10 cellular contexts compared by ENCODE assay signal in genomic region chr4:118398226-118399090, GRCh38. TPM values are rescaled to one million over a fixed set of nuclear protein-coding genes. Genes with fewer than 3 reads are reported as not detected.
A peak's percentile ranks its signal among the peaks of the same experiment; 100 is the strongest.
DNase-seq lines count a peak whose midpoint lies in the region; ATAC-seq and TF ChIP-seq lines count a peak whose summit lies in the region.
"Had no signal": no experiment of that assay in that cellular context is flagged by ENCODE, and none has a peak within 500 bp of the region (broad histone marks: within the 10 kb centered on the region; RNA-seq: fewer than 3 reads in every experiment).

No MANE protein-coding gene starts in this region.

- H3K4me1 ChIP-seq in foreskin keratinocyte (peaks cover 35% of the 10 kb centered on the region), spleen (no peaks in the 10 kb centered on the region)
- H3K4me1 ChIP-seq in CD8-positive, alpha-beta memory T cell (ENCODE audit: insufficient read depth, low read length) = no peaks in the 10 kb centered on the region

- H3K36me3 ChIP-seq in CD8-positive, alpha-beta memory T cell (ENCODE audit: insufficient read depth, low read length) = no peaks in the 10 kb centered on the region
- H3K36me3 ChIP-seq in spleen = no peaks in the 10 kb centered on the region
- H3K36me3 ChIP-seq: thoracic aorta had no signal

- no peak overlapping the region for H3K27ac Mint-ChIP-seq in CD8-positive, alpha-beta memory T cell
- H3K27ac Mint-ChIP-seq: activated naive CD8-positive, alpha-beta T cell treated with anti-CD3 and anti-CD28 coated beads, Interleukin-2, amount 10 ng/mL, durations not matched to agents 7 days and 5 days had no signal

- no peaks in the 10 kb centered on the region for H3K36me3 Mint-ChIP-seq in CD8-positive, alpha-beta memory T cell
- H3K36me3 Mint-ChIP-seq: activated naive CD8-positive, alpha-beta T cell treated with anti-CD3 and anti-CD28 coated beads, Interleukin-2, amount 10 ng/mL, durations not matched to agents 7 days and 5 days had no signal

- H3K4me3 ChIP-seq in CD8-positive, alpha-beta memory T cell (ENCODE audit: low read length) = no peak overlapping the region
- H3K4me3 ChIP-seq in spleen = no peak overlapping the region
- H3K4me3 ChIP-seq: thoracic aorta had no signal

- CTCF ChIA-PET in CD8-positive, alpha-beta memory T cell (lab: Charles Lee) = no interaction called here

- intact Hi-C loops in spleen (cut with DNase I; ENCODE audit: low total_unique reads) = no loop called here

- WGBS in spleen, 5 donors = 49 to 58% (median 55%) methylated on average over 5 of the region's 5 CpGs

- TF ChIP-seq CTCF in foreskin keratinocyte (conservative IDR thresholded peaks at IDR 0.05) (no peak), spleen (IDR thresholded peaks at IDR 0.05 in 8 of 11, conservative IDR thresholded peaks at IDR 0.05 in 3 of 11) (no peak)

- peak overlapping the region; percentile 42 for H3K27ac ChIP-seq in foreskin keratinocyte
- no peak overlapping the region for H3K27ac ChIP-seq in CD8-positive, alpha-beta memory T cell (ENCODE audit: low read depth, low read length)
- no peak overlapping the region for H3K27ac ChIP-seq in spleen
- H3K27ac ChIP-seq: thoracic aorta had no signal

- no peak overlapping the region for H3K4me3 Mint-ChIP-seq in CD8-positive, alpha-beta memory T cell
- H3K4me3 Mint-ChIP-seq: activated naive CD8-positive, alpha-beta T cell treated with anti-CD3 and anti-CD28 coated beads, Interleukin-2, amount 10 ng/mL, durations not matched to agents 7 days and 5 days had no signal

- H3K27me3 Mint-ChIP-seq in CD8-positive, alpha-beta memory T cell = peaks cover 4 to 21% of the 10 kb centered on the region in 2 donors

- H3K4me1 Mint-ChIP-seq in CD8-positive, alpha-beta memory T cell = no peaks in the 10 kb centered on the region
- H3K4me1 Mint-ChIP-seq: activated naive CD8-positive, alpha-beta T cell treated with anti-CD3 and anti-CD28 coated beads, Interleukin-2, amount 10 ng/mL, durations not matched to agents 7 days and 5 days had no signal

- H3K27me3 ChIP-seq in foreskin keratinocyte (no peaks in the 10 kb centered on the region), spleen (replicated peaks in 1 of 7) (peaks cover 0 to 19% (median 0%) of the 10 kb centered on the region in 7 donors)
- H3K27me3 ChIP-seq in CD8-positive, alpha-beta memory T cell (ENCODE audit: insufficient read depth, low read length, poor library complexity, severe bottlenecking) = no peaks in the 10 kb centered on the region

- POLR2A ChIA-PET in CD8-positive, alpha-beta memory T cell (lab: Charles Lee) = no interaction called here

- TF ChIP-seq POLR2A in spleen (IDR thresholded peaks at IDR 0.05) = no peak

- H3K9me3 Mint-ChIP-seq in CD8-positive, alpha-beta memory T cell = peaks cover 0 to 4% (median 0%) of the 10 kb centered on the region in 5 donors
- H3K9me3 Mint-ChIP-seq: activated naive CD8-positive, alpha-beta T cell treated with anti-CD3 and anti-CD28 coated beads, Interleukin-2, amount 10 ng/mL, durations not matched to agents 7 days and 5 days had no signal

- DNase-seq in foreskin keratinocyte (peak in 1 of 2 donors; percentile 30), CD1c-positive myeloid dendritic cell (ENCODE audit: extremely low spot score) (no peak), ecto neural progenitor cell (ENCODE audit: low spot score) (no peak), spleen (no peak)
- no peak for DNase-seq in CD8-positive, alpha-beta memory T cell
- DNase-seq: activated naive CD8-positive, alpha-beta T cell treated with anti-CD3 and anti-CD28 coated beads, Interleukin-2, amount 10 ng/mL, durations not matched to agents 7 days and 5 days had no signal

- H3K9me3 ChIP-seq in CD8-positive, alpha-beta memory T cell (ENCODE audit: low read length) = no peaks in the 10 kb centered on the region
- no peaks in the 10 kb centered on the region for H3K9me3 ChIP-seq in spleen
- H3K9me3 ChIP-seq: thoracic aorta had no signal

- ATAC-seq in GM18868 (IDR thresholded peaks at IDR 0.05; ENCODE audit: unreplicated experiment) (peak; percentile 90), GM21825 (IDR thresholded peaks at IDR 0.05; ENCODE audit: unreplicated experiment) (peak; percentile 96), HG03558 (IDR thresholded peaks at IDR 0.05; ENCODE audit: extremely low read depth, unreplicated experiment) (peak; percentile 93), foreskin keratinocyte (peak; percentile 21)

RNA-seq across cellular contexts. Expression of gene PRSS12, which starts 45.7 kb away (rescaled TPM):
- total RNA-seq in foreskin keratinocyte (19.4 and 22.8 TPM in 2 replicates), spleen (under 1 TPM in 2 of 7 donors, not detected in 5; 0.10 to 0.44 TPM)
- polyA plus RNA-seq in foreskin keratinocyte (9.0 and 9.5 TPM in 2 replicates), spleen (under 1 TPM; 0.03 to 0.12 (median 0.09) TPM)
- not detected for total RNA-seq in CD8-positive, alpha-beta memory T cell
- not detected for polyA plus RNA-seq in CD8-positive, alpha-beta memory T cell
- total RNA-seq: activated naive CD8-positive, alpha-beta T cell treated with anti-CD3 and anti-CD28 coated beads, Interleukin-2, amount 10 ng/mL, durations not matched to agents 7 days and 5 days had no signal

Comparison
In these comparisons a context has a peak if more than half of its experiments do, and no peak if none do; other contexts are left out.
1. ATAC-seq: peak in every context shown above with its lines; median percentile 96 in GM21825; 93 in HG03558; 90 in GM18868; 21 in foreskin keratinocyte.
2. RNA of gene PRSS12, which starts 45.7 kb away (total RNA-seq): 19.4 to 22.8 TPM in foreskin keratinocyte; 0.10 to 0.44 TPM in spleen and not detected in CD8-positive, alpha-beta memory T cell; every median in the first group is over 10 times any median in the second.